Comparison of ENCODE assay signal across 19 cellular contexts in the genomic region with DNA sequence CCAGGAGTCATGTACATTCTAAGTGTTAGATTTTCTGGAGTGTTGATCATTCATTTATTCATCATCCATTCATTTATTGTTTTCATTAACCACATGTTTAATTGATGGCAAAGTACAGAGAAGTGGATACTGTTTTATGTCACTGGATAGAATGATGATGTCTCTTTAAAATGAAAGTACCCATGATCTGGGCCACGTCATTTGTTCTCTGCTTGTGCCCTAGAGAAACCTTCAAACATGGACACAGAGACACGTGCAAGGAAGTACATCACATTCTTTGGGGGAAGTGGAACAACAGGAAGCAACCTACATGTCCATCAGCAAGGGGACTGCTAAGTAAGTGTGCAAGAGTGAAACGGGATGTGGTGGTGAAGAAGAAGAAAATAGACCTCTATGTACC.
"Had no signal": no experiment of that assay in that cellular context is flagged by ENCODE, and none has a peak within 500 bp of the region (broad histone marks: within the 10 kb centered on the region; RNA-seq: fewer than 3 reads in every experiment).

No MANE protein-coding gene starts in this region.

- H3K27ac Mint-ChIP-seq: activated CD4-positive, alpha-beta T cell treated with anti-CD3 and anti-CD28 coated beads, Interleukin-2, amount 10 ng/mL, durations not matched to agents 7 days and 5 days; activated naive CD8-positive, alpha-beta T cell treated with anti-CD3 and anti-CD28 coated beads, Interleukin-2, amount 10 ng/mL, durations not matched to agents 7 days and 5 days; neural progenitor cell; stimulated activated naive CD8-positive, alpha-beta T cell treated with anti-CD3 and anti-CD28 coated beads, Interleukin-15, Interleukin-2, amounts not matched to agents 100 ng/mL and 50 ng/mL, for 24 hours; T-helper 1 cell treated with Interleukin-12 subunit alpha and Interleukin-12 subunit beta and Interleukin-4 antibody, amounts not matched to agents 30 μg/mL and 1 μg/mL, for 36 hours had no signal

- DNase-seq: activated CD4-positive, alpha-beta T cell treated with anti-CD3 and anti-CD28 coated beads, Interleukin-2, amount 10 ng/mL, durations not matched to agents 7 days and 5 days; activated CD4-positive, CD25-positive, alpha-beta regulatory T cell; activated effector memory CD4-positive, alpha-beta T cell treated with Interleukin-2 at 50 U/mL for 16 hours; activated naive CD8-positive, alpha-beta T cell treated with anti-CD3 and anti-CD28 coated beads, Interleukin-2, amount 10 ng/mL, durations not matched to agents 7 days and 5 days; activated T-cell treated with anti-CD3 and anti-CD28 coated beads, Interleukin-2, amount 50 U/mL, for 1 hour; gastrocnemius medialis; heart right ventricle; kidney; left ventricle myocardium superior; ovary; stimulated activated CD4-positive, alpha-beta T cell treated with anti-CD3 and anti-CD28 coated beads, Interleukin-2, amount 100 ng/mL, for 48 hours; stimulated activated CD8-positive, alpha-beta memory T cell treated with anti-CD3 and anti-CD28 coated beads, Interleukin-4, amount 100 ng/mL, for 48 hours; testis had no signal

- FAIRE-seq: endometrium, kidney had no signal

- H3K4me3 Mint-ChIP-seq: activated CD4-positive, alpha-beta T cell treated with anti-CD3 and anti-CD28 coated beads, Interleukin-2, amount 10 ng/mL, durations not matched to agents 7 days and 5 days; activated naive CD8-positive, alpha-beta T cell treated with anti-CD3 and anti-CD28 coated beads, Interleukin-2, amount 10 ng/mL, durations not matched to agents 7 days and 5 days; neural progenitor cell; stimulated activated naive CD8-positive, alpha-beta T cell treated with anti-CD3 and anti-CD28 coated beads, Interleukin-15, Interleukin-2, amounts not matched to agents 100 ng/mL and 50 ng/mL, for 24 hours; T-helper 1 cell treated with Interleukin-12 subunit alpha and Interleukin-12 subunit beta and Interleukin-4 antibody, amounts not matched to agents 30 μg/mL and 1 μg/mL, for 36 hours had no signal

- H3K9ac ChIP-seq: neural progenitor cell had no signal

- H3K36me3 ChIP-seq: ascending aorta, gastrocnemius medialis, heart right ventricle, ovary had no signal

- H3K9me3 Mint-ChIP-seq: activated CD4-positive, alpha-beta T cell treated with anti-CD3 and anti-CD28 coated beads, Interleukin-2, amount 10 ng/mL, durations not matched to agents 7 days and 5 days; activated naive CD8-positive, alpha-beta T cell treated with anti-CD3 and anti-CD28 coated beads, Interleukin-2, amount 10 ng/mL, durations not matched to agents 7 days and 5 days; neural progenitor cell; stimulated activated naive CD8-positive, alpha-beta T cell treated with anti-CD3 and anti-CD28 coated beads, Interleukin-15, Interleukin-2, amounts not matched to agents 100 ng/mL and 50 ng/mL, for 24 hours had no signal

- H3K27me3 ChIP-seq: ascending aorta, gastrocnemius medialis, heart right ventricle, neural progenitor cell, ovary, testis had no signal

- H3K4me3 ChIP-seq: ascending aorta, gastrocnemius medialis, heart right ventricle, neural progenitor cell, ovary, testis had no signal

- H3K4me2 ChIP-seq: neural progenitor cell had no signal

- H3K9me3 ChIP-seq: ascending aorta, gastrocnemius medialis, ovary, testis had no signal

- ATAC-seq: esophagus mucosa, gastrocnemius medialis, heart right ventricle, left ventricle myocardium superior had no signal

- H3K4me1 ChIP-seq: ascending aorta, gastrocnemius medialis, testis had no signal

- H3K36me3 Mint-ChIP-seq: neural progenitor cell had no signal

- H3K27ac ChIP-seq: ascending aorta, gastrocnemius medialis, heart right ventricle, ovary, testis had no signal
